Comparison of ENCODE assay signal across 2 cellular contexts in the genomic region with DNA sequence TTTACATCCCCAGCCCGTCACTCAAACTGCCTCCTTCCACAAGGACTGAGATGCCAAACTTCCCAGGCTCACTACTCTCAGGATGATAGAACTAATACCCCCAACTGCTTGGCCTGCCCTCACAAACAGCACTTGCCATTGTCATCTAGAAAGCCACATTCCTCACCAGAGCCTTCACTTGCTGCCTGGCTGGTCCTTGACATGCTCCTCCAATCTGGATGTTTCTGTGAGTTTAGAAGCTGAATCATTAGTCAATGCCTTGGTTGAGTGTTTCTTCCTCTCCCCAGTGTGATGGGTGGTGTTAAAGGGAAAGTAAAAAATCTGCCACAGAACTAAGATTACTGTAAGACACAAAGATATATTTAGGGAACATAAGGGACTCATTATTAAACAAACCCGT.
TF ChIP-seq lines count a peak whose summit lies in the region.

No MANE protein-coding gene starts in this region.

TF ChIP-seq in A549, 52 proteins besides CTCF, POLR2A, EP300 and RAD21 (continued from another document):
- TF ChIP-seq MAX (IDR thresholded peaks at IDR 0.05), result 0 out of 2 replicates have a peak, but pooled peaks have one; percentile 15
- TF ChIP-seq TFCP2L1 (CRISPR knock-in tag; IDR thresholded peaks at IDR 0.05), result no peak

TF ChIP-seq in H1, 55 proteins besides CTCF, POLR2A, EP300 and RAD21 (continued from another document):
- TF ChIP-seq MAX (IDR thresholded peaks at IDR 0.05) (peak; percentile 47), GABPA (IDR thresholded peaks at IDR 0.05; ENCODE audit: borderline replicate concordance, insufficient read depth, low read length) (no peak), TEAD4 (IDR thresholded peaks at IDR 0.05; ENCODE audit: low read depth, low read length) (peak; percentile 85), KDM1A (IDR thresholded peaks at IDR 0.05; ENCODE audit: borderline replicate concordance, low read length) (no peak), SRF (IDR thresholded peaks at IDR 0.05; ENCODE audit: low read depth, low read length) (no peak), HDAC6 (IDR thresholded peaks at IDR 0.05; ENCODE audit: low read depth, low read length) (no peak), RFX5 (IDR thresholded peaks at IDR 0.05; ENCODE audit: borderline replicate concordance, low read depth, low read length) (no peak), KDM4A (IDR thresholded peaks at IDR 0.05; ENCODE audit: low read depth, low read length, severe bottlenecking) (no peak), SIN3A (conservative IDR thresholded peaks at IDR 0.05 in 1 of 2, IDR thresholded peaks at IDR 0.05 in 1 of 2; ENCODE audit: low read depth in 1 of 2, low read length in 2 of 2) (peak in 1 of 2 experiments; percentile 64; a peak in 1 of 4 replicates), NRF1 (IDR thresholded peaks at IDR 0.05; ENCODE audit: low read depth, low read length) (no peak), MAFK (IDR thresholded peaks at IDR 0.05; ENCODE audit: low read depth, low read length) (no peak), TAF1 (IDR thresholded peaks at IDR 0.05; ENCODE audit: low read depth, low read length) (no peak)
TF ChIP-seq in H1: peak in this region for 3.
